In the genomic region with DNA sequence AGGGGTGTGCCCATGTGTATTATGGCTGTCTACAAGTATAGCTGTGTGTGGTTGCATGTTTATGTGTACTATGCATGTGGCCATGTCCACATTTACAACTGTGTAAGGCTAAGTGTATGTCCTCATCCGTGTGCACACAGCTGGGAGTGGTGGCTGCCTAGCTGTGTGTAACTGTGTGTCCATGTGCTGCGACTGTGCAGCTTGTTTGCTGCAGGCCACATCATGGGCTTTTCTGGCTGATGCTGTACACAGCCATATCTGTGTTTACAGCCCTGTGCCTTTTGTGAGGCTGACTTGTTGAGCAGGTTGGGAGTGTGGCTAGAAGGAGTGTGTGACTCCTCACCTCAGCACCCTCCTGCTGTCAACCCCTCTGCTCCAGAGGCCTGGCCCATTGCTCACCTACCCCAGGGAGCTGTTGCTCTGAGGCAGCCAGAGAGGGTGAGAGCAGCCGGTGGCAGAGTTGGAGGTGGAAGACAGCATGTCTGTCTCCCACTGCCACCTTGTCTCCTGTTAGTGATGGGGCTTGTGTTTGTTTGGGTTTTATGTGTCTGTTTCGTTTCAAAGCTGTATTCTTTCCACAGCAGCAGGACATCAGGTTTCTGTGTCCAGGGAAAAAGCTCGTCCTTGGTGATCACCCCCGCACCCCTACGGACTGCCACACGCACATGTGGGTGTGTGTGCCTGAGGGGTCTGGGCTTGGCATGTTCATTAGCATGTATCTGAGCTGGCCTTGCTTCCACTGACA, we compare ENCODE assay signal across 1 cellular context.
TF ChIP-seq lines count a peak whose summit lies in the region.

No MANE protein-coding gene starts in this region.

TF ChIP-seq in IMR-90, 13 proteins besides CTCF, POLR2A, EP300 and RAD21:
- no peak for TF ChIP-seq MAFK (IDR thresholded peaks at IDR 0.05; ENCODE audit: low read depth, low read length)
- TF ChIP-seq CHD1 (IDR thresholded peaks at IDR 0.05; ENCODE audit: low read depth, low read length), result no peak
- no peak for TF ChIP-seq BHLHE40 (IDR thresholded peaks at IDR 0.05; ENCODE audit: low read depth, low read length)
- no peak for TF ChIP-seq FOS (IDR thresholded peaks at IDR 0.05; ENCODE audit: low read depth, low read length)
- TF ChIP-seq RFX5 (IDR thresholded peaks at IDR 0.05; ENCODE audit: low read depth, low read length), result no peak
- TF ChIP-seq, protein P1, sequence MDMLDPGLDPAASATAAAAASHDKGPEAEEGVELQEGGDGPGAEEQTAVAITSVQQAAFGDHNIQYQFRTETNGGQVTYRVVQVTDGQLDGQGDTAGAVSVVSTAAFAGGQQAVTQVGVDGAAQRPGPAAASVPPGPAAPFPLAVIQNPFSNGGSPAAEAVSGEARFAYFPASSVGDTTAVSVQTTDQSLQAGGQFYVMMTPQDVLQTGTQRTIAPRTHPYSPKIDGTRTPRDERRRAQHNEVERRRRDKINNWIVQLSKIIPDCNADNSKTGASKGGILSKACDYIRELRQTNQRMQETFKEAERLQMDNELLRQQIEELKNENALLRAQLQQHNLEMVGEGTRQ (IDR thresholded peaks at IDR 0.05; ENCODE audit: low read depth, low read length), result no peak
- no peak for TF ChIP-seq RCOR1 (IDR thresholded peaks at IDR 0.05; ENCODE audit: insufficient replicate concordance, low read length)
- TF ChIP-seq, protein P2, sequence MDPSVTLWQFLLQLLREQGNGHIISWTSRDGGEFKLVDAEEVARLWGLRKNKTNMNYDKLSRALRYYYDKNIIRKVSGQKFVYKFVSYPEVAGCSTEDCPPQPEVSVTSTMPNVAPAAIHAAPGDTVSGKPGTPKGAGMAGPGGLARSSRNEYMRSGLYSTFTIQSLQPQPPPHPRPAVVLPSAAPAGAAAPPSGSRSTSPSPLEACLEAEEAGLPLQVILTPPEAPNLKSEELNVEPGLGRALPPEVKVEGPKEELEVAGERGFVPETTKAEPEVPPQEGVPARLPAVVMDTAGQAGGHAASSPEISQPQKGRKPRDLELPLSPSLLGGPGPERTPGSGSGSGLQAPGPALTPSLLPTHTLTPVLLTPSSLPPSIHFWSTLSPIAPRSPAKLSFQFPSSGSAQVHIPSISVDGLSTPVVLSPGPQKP (IDR thresholded peaks at IDR 0.05; ENCODE audit: borderline replicate concordance, low read depth, low read length), result no peak
- no peak for TF ChIP-seq MXI1 (IDR thresholded peaks at IDR 0.05; ENCODE audit: borderline replicate concordance, low read depth, low read length)
- TF ChIP-seq CEBPB (IDR thresholded peaks at IDR 0.05; ENCODE audit: low read depth, low read length), result no peak
- TF ChIP-seq SMC3 (IDR thresholded peaks at IDR 0.05; ENCODE audit: low read depth, low read length), result no peak
- no peak for TF ChIP-seq MAZ (IDR thresholded peaks at IDR 0.05; ENCODE audit: borderline replicate concordance, low read depth, low read length)
- no peak for TF ChIP-seq NFE2L2 (IDR thresholded peaks at IDR 0.05; ENCODE audit: low read depth, low read length)
